ENCODE assay signal across 11 cellular contexts in genomic region chr2:44130441-44130840, GRCh38. TPM values are rescaled to one million over a fixed set of nuclear protein-coding genes. Genes with fewer than 3 reads are reported as not detected.
DNase-seq lines count a peak whose midpoint lies in the region; ATAC-seq and TF ChIP-seq lines count a peak whose summit lies in the region.
"Had no signal": no experiment of that assay in that cellular context is flagged by ENCODE, and none has a peak within 500 bp of the region (broad histone marks: within the 10 kb centered on the region; RNA-seq: fewer than 3 reads in every experiment).

No MANE protein-coding gene starts in this region.

- H3K27me3 ChIP-seq in MG63, result no peaks in the 10 kb centered on the region

- intact Hi-C loops in sciatic nerve (cut with DNase I), result no loop called here

- in situ Hi-C loops in astrocyte of the spinal cord (cut with HindIII; ENCODE audit: low sequenced_read_pairs), result no loop called here

- H3K36me3 ChIP-seq in MG63, result no peaks in the 10 kb centered on the region

- no peaks in the 10 kb centered on the region for H3K9me3 ChIP-seq in MG63

- DNase-seq in DMS53 (lab: John Stamatoyannopoulos, UW), result peak; percentile 63
- DNase-seq in LHCN-M2 (ENCODE audit: low read depth), result peak; percentile 69
- DNase-seq in astrocyte of the spinal cord (ENCODE audit: low read depth, low spot score), result peak; percentile 52
- peak; percentile 29 for DNase-seq in kidney tubule cell (ENCODE audit: low spot score)
- DNase-seq in NCI-H1930 (lab: John Stamatoyannopoulos, UW), result no peak
- no peak for DNase-seq in stimulated activated CD4-positive, alpha-beta T cell treated with anti-CD3 and anti-CD28 coated beads, Interleukin-4, amount 100 ng/mL, for 24 hours
- no peak for DNase-seq in MG63
- no peak for DNase-seq in sciatic nerve (ENCODE audit: low spot score)
- DNase-seq: COR-L47; NCI-H2171 treated with DMSO at 0.1 percent for 48 hours; stimulated activated CD4-positive, alpha-beta T cell treated with anti-CD3 and anti-CD28 coated beads, Interleukin-4, amount 100 ng/mL, for 1 hour had no signal

- no peak for ATAC-seq in sciatic nerve

- H3K4me3 ChIP-seq in astrocyte of the spinal cord (ENCODE audit: low read depth, low read length), result no peak overlapping the region
- no peak overlapping the region for H3K4me3 ChIP-seq in MG63

- no peak for TF ChIP-seq CTCF in astrocyte of the spinal cord (IDR thresholded peaks at IDR 0.05; ENCODE audit: low read depth, low read length)

RNA-seq across cellular contexts. Expression of gene PPM1B, which starts 38.2 kb away (rescaled TPM):
- total RNA-seq in LHCN-M2 (2014; rRNA removed) (13.5 and 16.4 TPM in 2 replicates), sciatic nerve (50.9 TPM)
- 10.7 TPM for polyA plus RNA-seq in LHCN-M2 (2012)
- total RNA-seq in MG63 (2014; rRNA removed; shearing (Covaris generic); ENCODE audit: low replicate concordance), result 16.6 and 29.5 TPM in 2 replicates

Comparison
In these comparisons a context has a peak if more than half of its experiments do, and no peak if none do; other contexts are left out.
1. DNase-seq: peak in DMS53 (single experiment), LHCN-M2 (single experiment), astrocyte of the spinal cord (single experiment) and kidney tubule cell (single experiment); none in NCI-H1930 (0 of 2), stimulated activated CD4-positive, alpha-beta T cell treated with anti-CD3 and anti-CD28 coated beads, Interleukin-4, amount 100 ng/mL, for 24 hours (single experiment), MG63 (single experiment) and sciatic nerve (single experiment).